Comparison of ENCODE assay signal across 8 cellular contexts in the genomic region with DNA sequence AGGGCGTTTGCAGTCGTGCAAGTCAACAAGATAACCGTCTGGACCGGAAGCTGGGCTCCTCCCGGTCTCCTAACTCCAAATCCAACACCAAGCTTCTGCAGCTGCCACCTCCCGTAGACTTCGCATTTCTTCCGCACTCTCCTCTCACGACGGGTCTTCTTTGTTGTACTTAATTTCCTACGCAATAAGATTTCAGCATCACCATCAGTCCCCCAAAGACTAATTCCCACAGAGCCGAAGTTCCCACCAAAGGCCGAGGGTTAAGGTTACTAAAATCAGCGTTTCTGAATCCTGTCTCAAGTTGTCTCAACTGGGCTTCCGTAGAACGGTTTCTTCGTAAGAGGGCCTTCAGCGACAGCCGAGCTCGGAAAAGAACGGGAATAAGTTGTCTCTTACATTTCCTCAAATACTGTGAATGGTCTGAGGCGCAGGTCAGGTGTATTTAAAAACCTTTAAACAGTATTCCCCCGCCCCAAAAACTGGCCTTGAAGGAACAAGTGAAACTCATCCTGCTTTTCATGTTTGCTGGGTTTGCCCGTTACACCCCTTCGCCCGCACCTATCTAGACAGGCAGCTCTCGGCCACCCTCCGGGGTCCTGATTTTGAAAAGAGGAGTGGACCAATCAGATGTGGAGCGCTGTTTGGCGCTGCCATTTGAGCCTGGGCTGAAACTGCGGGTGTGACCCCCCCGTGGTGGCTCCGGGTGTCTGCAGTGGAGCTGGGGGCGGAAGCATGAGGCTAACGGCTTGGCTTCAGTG.
DNase-seq lines count a peak whose midpoint lies in the region; ATAC-seq, FAIRE-seq and TF ChIP-seq lines count a peak whose summit lies in the region.
"Not testable (repeated sequence)": the region's sequence is repeated elsewhere in the genome, so short reads cannot be mapped to it uniquely, and the experiment has no call there.

A gene (plus strand): TSS at position 693 of the 758 bp plus-strand sequence.

- TF ChIP-seq POLR2A in K562 (conservative IDR thresholded peaks at IDR 0.05) = peak; percentile 81

- under 1% methylated on average over 31 of the region's 35 CpGs for WGBS in K562 (ENCODE audit: insufficient coverage, low coverage, missing lambda C conversion rate)
- 0 to 1% methylated on average over 35 of the region's 35 CpGs for WGBS in heart right ventricle, 2 donors

- BruUV-seq in K562 (replicated peaks; lab: Mats Ljungman, UMichigan) = not testable (repeated sequence)

- H3K36me3 ChIP-seq in K562 (ENCODE audit: control insufficient read depth, insufficient read depth, low read length); heart right ventricle: not testable (repeated sequence)

- peak within 1 kb of the TSS; percentile 85 for H3K4me2 ChIP-seq in K562 (ENCODE audit: insufficient read depth, low read length)

- H3K4me1 ChIP-seq in K562 (replicated peaks in 1 of 2; ENCODE audit: control insufficient read depth in 2 of 2, insufficient read depth in 2 of 2, low read length in 2 of 2) = not testable (repeated sequence)
- H3K4me1 ChIP-seq in heart right ventricle = peaks cover 0 to 12% (median 0%) of the 10 kb centered on the region in 9 donors

- not testable (repeated sequence) for TF ChIP-seq RAD21 in K562 (CRISPR knock-in tag; conservative IDR thresholded peaks at IDR 0.05 in 1 of 2, IDR thresholded peaks at IDR 0.05 in 1 of 2)

- not testable (repeated sequence) for H3K27me3 Mint-ChIP-seq in stimulated activated memory B cell treated with anti-CD40 and anti-IgM and Interleukin-4, amounts not matched to agents 10 μg/mL and 1 μg/mL and 100 μg/mL, for 72 hours

- not testable (repeated sequence) for H3K9me1 ChIP-seq in K562 (ENCODE audit: control insufficient read depth, insufficient read depth, low read length)

- peak within 1 kb of the TSS; percentile 82 for H2AFZ ChIP-seq in K562 (ENCODE audit: low read depth, low read length)

- peaks cover 14% of the 10 kb centered on the region for H3K4me1 Mint-ChIP-seq in stimulated activated memory B cell treated with anti-CD40 and anti-IgM and Interleukin-4, amounts not matched to agents 10 μg/mL and 1 μg/mL and 100 μg/mL, for 72 hours

- peaks cover 46% of the 10 kb centered on the region for H3K79me2 ChIP-seq in K562 (ENCODE audit: control insufficient read depth, insufficient read depth, low read length)

- not testable (repeated sequence) for H3K9me3 ChIP-seq in K562 (replicated peaks; ENCODE audit: control insufficient read depth, insufficient read depth, low read depth, low read length); heart right ventricle

- intact Hi-C loops in K562 (cut with micrococcal nuclease); heart right ventricle (cut with DNase I): not testable (repeated sequence)

- not testable (repeated sequence) for H3K9me3 Mint-ChIP-seq in stimulated activated memory B cell treated with anti-CD40 and anti-IgM and Interleukin-4, amounts not matched to agents 10 μg/mL and 1 μg/mL and 100 μg/mL, for 72 hours

- peak; percentile 21 for FAIRE-seq in D721Med (lab: Jason Lieb, UNC)
- FAIRE-seq in K562 (lab: Jason Lieb, UNC) = peak; percentile 97

- ATAC-seq in GM21390 (IDR thresholded peaks at IDR 0.05; ENCODE audit: unreplicated experiment) (peak; percentile 88), HG03521 (IDR thresholded peaks at IDR 0.05; ENCODE audit: unreplicated experiment) (peak; percentile 95), K562 (peak; percentile 96), heart right ventricle (peak; percentile 96 to 99 (median 98))
- ATAC-seq in stimulated activated memory B cell treated with anti-CD40 and anti-IgM and Interleukin-4, amounts not matched to agents 10 μg/mL and 1 μg/mL and 100 μg/mL, for 72 hours = peak; percentile 98

- CTCF ChIA-PET in K562 (lab: Yijun Ruan, JAX; ENCODE audit: low intra/inter-chr PET ratio) = not testable (repeated sequence)

- not testable (repeated sequence) for TF ChIP-seq CTCF in D721Med (IDR thresholded peaks at IDR 0.05; ENCODE audit: insufficient read depth, missing control alignments); VCaP (conservative IDR thresholded peaks at IDR 0.05); heart right ventricle (IDR thresholded peaks at IDR 0.05)
- peak in 2 of 3 experiments; percentile 3 to 22; a peak in 3 of 6 replicates for TF ChIP-seq CTCF in K562 (IDR thresholded peaks at IDR 0.05 in 2 of 3, conservative IDR thresholded peaks at IDR 0.05 in 1 of 3; ENCODE audit: insufficient read depth in 2 of 3, low read depth in 1 of 3, low read length in 3 of 3)

- H3K27ac Mint-ChIP-seq in stimulated activated memory B cell treated with anti-CD40 and anti-IgM and Interleukin-4, amounts not matched to agents 10 μg/mL and 1 μg/mL and 100 μg/mL, for 72 hours = peak within 1 kb of the TSS; percentile 92

- DNase-seq in D721Med (ENCODE audit: insufficient read length, low spot score) = peak; percentile 21
- DNase-seq in K562 (ENCODE audit: extremely low read depth in 1 of 4, low spot score in 3 of 4) = peak; percentile 74 to 98 (median 82)
- peak; percentile 89 to 95 for DNase-seq in heart right ventricle
- DNase-seq in non-pigmented ciliary epithelial cell (ENCODE audit: low read depth) = peak; percentile 86

- peak within 1 kb of the TSS; percentile 88 for H3K4me3 Mint-ChIP-seq in stimulated activated memory B cell treated with anti-CD40 and anti-IgM and Interleukin-4, amounts not matched to agents 10 μg/mL and 1 μg/mL and 100 μg/mL, for 72 hours

- in situ Hi-C loops in K562 (cut with MboI) = not testable (repeated sequence)

- H3K27ac ChIP-seq in VCaP (peak within 1 kb of the TSS; percentile 62), K562 (ENCODE audit: extremely low read depth, low read depth, low read length) (peak within 1 kb of the TSS; percentile 96), heart right ventricle (peak within 1 kb of the TSS; percentile 86 to 94 (median 90))

- peak within 1 kb of the TSS; percentile 69 for H3K4me3 ChIP-seq in K562
- H3K4me3 ChIP-seq in heart right ventricle = peak within 1 kb of the TSS; percentile 33 to 71 (median 64)

- not testable (repeated sequence) for TF ChIP-seq EP300 in K562 (IDR thresholded peaks at IDR 0.05; ENCODE audit: low read length)

- H4K20me1 ChIP-seq in K562 (replicated peaks; ENCODE audit: control insufficient read depth, insufficient read depth, low read length) = not testable (repeated sequence)

- H3K36me3 Mint-ChIP-seq in stimulated activated memory B cell treated with anti-CD40 and anti-IgM and Interleukin-4, amounts not matched to agents 10 μg/mL and 1 μg/mL and 100 μg/mL, for 72 hours = not testable (repeated sequence)

- H3K9ac ChIP-seq in K562 (ENCODE audit: insufficient read depth in 1 of 2, low read depth in 2 of 2, low read length in 2 of 2) = peak within 1 kb of the TSS; percentile 86 to 95

- H3K27me3 ChIP-seq in K562 (ENCODE audit: control insufficient read depth in 2 of 2, insufficient read depth in 2 of 2, low read length in 2 of 2); heart right ventricle: not testable (repeated sequence)

- POLR2A ChIA-PET in K562 (lab: Yijun Ruan, JAX) = interaction anchor here (0.6 kb wide), 2 partner anchors 579 to 740 kb away, joined by 3 read pairs; no protein-coding TSS in a partner anchor

TF ChIP-seq in K562, 482 proteins besides CTCF, POLR2A, EP300 and RAD21 (continues in another document):
- TF ChIP-seq FOXM1 (IDR thresholded peaks at IDR 0.05; ENCODE audit: low read depth) (peak; percentile 97), FOXM1 (CRISPR knock-in tag; IDR thresholded peaks at IDR 0.05; ENCODE audit: low read depth) (peak; percentile 67; the same call in 1 of the 2 replicates), NFYB (IDR thresholded peaks at IDR 0.05; ENCODE audit: extremely low read depth, insufficient read length) (peak; percentile 54), ETV1 (tag; conservative IDR thresholded peaks at IDR 0.05; ENCODE audit: low read depth) (0 out of 2 replicates have a peak, but pooled peaks have one; percentile 14), ZNF766 (CRISPR knock-in tag; conservative IDR thresholded peaks at IDR 0.05) (0 out of 2 replicates have a peak, but pooled peaks have one; percentile 26), KLF16 (IDR thresholded peaks at IDR 0.05) (0 out of 2 replicates have a peak, but pooled peaks have one; percentile 8), MBD2 (IDR thresholded peaks at IDR 0.05; ENCODE audit: borderline replicate concordance, low read depth) (0 out of 2 replicates have a peak, but pooled peaks have one; percentile 45)
- TF ChIP-seq, protein P1, sequence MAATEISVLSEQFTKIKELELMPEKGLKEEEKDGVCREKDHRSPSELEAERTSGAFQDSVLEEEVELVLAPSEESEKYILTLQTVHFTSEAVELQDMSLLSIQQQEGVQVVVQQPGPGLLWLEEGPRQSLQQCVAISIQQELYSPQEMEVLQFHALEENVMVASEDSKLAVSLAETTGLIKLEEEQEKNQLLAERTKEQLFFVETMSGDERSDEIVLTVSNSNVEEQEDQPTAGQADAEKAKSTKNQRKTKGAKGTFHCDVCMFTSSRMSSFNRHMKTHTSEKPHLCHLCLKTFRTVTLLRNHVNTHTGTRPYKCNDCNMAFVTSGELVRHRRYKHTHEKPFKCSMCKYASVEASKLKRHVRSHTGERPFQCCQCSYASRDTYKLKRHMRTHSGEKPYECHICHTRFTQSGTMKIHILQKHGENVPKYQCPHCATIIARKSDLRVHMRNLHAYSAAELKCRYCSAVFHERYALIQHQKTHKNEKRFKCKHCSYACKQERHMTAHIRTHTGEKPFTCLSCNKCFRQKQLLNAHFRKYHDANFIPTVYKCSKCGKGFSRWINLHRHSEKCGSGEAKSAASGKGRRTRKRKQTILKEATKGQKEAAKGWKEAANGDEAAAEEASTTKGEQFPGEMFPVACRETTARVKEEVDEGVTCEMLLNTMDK (IDR thresholded peaks at IDR 0.05; ENCODE audit: borderline replicate concordance, insufficient read depth, low read depth, low read length, poor library complexity, severe bottlenecking) = peak; percentile 5
- TF ChIP-seq, protein P2, sequence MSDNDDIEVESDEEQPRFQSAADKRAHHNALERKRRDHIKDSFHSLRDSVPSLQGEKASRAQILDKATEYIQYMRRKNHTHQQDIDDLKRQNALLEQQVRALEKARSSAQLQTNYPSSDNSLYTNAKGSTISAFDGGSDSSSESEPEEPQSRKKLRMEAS (CRISPR knock-in tag; IDR thresholded peaks at IDR 0.05) = peak; percentile 33; the same call in 1 of the 2 replicates
- TF ChIP-seq, protein P3, sequence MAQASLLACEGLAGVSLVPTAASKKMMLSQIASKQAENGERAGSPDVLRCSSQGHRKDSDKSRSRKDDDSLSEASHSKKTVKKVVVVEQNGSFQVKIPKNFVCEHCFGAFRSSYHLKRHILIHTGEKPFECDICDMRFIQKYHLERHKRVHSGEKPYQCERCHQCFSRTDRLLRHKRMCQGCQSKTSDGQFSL (CRISPR knock-in tag; IDR thresholded peaks at IDR 0.05) = 0 out of 2 replicates have a peak, but pooled peaks have one; percentile 28
- TF ChIP-seq, protein P3 (tag; IDR thresholded peaks at IDR 0.05) = not testable (repeated sequence)

Comparison
In these comparisons a context has a peak if more than half of its experiments do, and no peak if none do; other contexts are left out.
1. Peak in every context shown above with its lines: DNase-seq, ATAC-seq, H3K4me3 ChIP-seq and H3K27ac ChIP-seq.
2. DNase-seq: peak in every context shown above with its lines; median percentile 92 in heart right ventricle; 86 in non-pigmented ciliary epithelial cell; 82 in K562; 21 in D721Med.